Comparison of ENCODE assay signal across 12 cellular contexts in the genomic region with DNA sequence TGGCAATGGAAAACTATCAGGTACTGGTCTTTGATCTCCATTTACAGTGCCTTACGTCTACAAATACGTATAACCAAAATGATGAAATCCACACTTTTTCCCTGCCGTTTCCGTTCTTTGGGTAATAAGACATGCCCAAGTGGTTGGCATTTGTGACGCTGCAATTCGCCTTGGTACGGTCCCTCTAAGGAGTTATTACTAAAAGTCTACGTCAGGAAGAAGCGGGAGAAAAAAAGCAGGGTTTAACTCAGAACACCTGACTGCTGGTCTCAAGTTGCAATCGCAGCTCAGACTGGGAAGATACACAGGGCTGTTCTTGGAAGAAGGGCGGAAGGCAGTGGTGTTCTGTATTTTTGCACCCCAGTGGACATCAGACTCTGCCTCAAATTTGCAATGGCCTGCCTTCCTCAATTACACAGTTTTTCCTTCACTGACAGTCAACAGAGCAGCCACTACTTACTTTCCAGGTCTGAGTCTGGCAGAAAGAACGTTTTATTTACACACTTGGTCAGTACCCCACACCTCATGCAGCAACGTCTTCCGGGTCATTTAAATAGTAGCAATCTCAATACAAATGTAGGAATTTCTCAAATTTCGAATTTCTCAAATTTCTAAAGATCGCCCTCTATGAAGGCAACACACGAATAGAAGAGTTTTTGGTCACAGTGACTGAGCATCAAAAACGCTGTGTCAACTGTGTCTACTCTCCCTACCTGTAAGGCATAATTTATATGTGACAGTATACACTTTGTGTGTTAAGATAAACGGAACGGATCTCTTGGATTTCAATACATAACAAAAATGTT. TPM values are rescaled to one million over a fixed set of nuclear protein-coding genes. Genes with fewer than 3 reads are reported as not detected.
A peak's percentile ranks its signal among the peaks of the same experiment; 100 is the strongest.
DNase-seq lines count a peak whose midpoint lies in the region; ATAC-seq and TF ChIP-seq lines count a peak whose summit lies in the region.
"Had no signal": no experiment of that assay in that cellular context is flagged by ENCODE, and none has a peak within 500 bp of the region (broad histone marks: within the 10 kb centered on the region; RNA-seq: fewer than 3 reads in every experiment).

No MANE protein-coding gene starts in this region.

- H3K27me3 Mint-ChIP-seq in nephron progenitor cell (ENCODE audit: low read depth, poor library complexity), result peaks cover 14% of the 10 kb centered on the region

- ATAC-seq in left cardiac atrium (no peak), GM21515 (IDR thresholded peaks at IDR 0.05; ENCODE audit: unreplicated experiment) (no peak)
- ATAC-seq: esophagus mucosa had no signal

- no peak overlapping the region for H3K27ac Mint-ChIP-seq in nephron progenitor cell
- H3K27ac Mint-ChIP-seq: activated naive CD4-positive, alpha-beta T cell treated with anti-CD3 and anti-CD28 coated beads, Interleukin-2, amount 10 ng/mL, durations not matched to agents 7 days and 5 days had no signal

- H3K9me3 Mint-ChIP-seq in nephron progenitor cell, result peaks cover 5% of the 10 kb centered on the region
- H3K9me3 Mint-ChIP-seq: activated naive CD4-positive, alpha-beta T cell treated with anti-CD3 and anti-CD28 coated beads, Interleukin-2, amount 10 ng/mL, durations not matched to agents 7 days and 5 days had no signal

- peaks cover 8% of the 10 kb centered on the region for H3K36me3 Mint-ChIP-seq in nephron progenitor cell (ENCODE audit: low read depth)
- H3K36me3 Mint-ChIP-seq: activated naive CD4-positive, alpha-beta T cell treated with anti-CD3 and anti-CD28 coated beads, Interleukin-2, amount 10 ng/mL, durations not matched to agents 7 days and 5 days had no signal

- peaks cover 29% of the 10 kb centered on the region for H3K4me1 Mint-ChIP-seq in nephron progenitor cell

- peak overlapping the region; percentile 40 for H3K4me3 ChIP-seq in GM12875 (ENCODE audit: low read depth, low read length)

- DNase-seq in NCI-H2171 (lab: John Stamatoyannopoulos, UW) (peak; percentile 16), epithelial cell of prostate (ENCODE audit: low read depth, low spot score) (no peak), nephron progenitor cell (no peak), DMS 273 (lab: John Stamatoyannopoulos, UW; ENCODE audit: unreplicated experiment) (no peak), left cardiac atrium (no peak), GM03348 (ENCODE audit: low spot score) (no peak)
- DNase-seq: activated naive CD4-positive, alpha-beta T cell treated with anti-CD3 and anti-CD28 coated beads, Interleukin-2, amount 10 ng/mL, durations not matched to agents 7 days and 5 days; GDM1; MV-4-11 had no signal

- peak overlapping the region; percentile 96 for H3K27ac ChIP-seq in epithelial cell of prostate

- intact Hi-C loops in left cardiac atrium (cut with DNase I), result no loop called here

- H3K4me3 Mint-ChIP-seq in nephron progenitor cell, result peak overlapping the region; percentile 79

- TF ChIP-seq CTCF in GM12875 (IDR thresholded peaks at IDR 0.05; ENCODE audit: borderline replicate concordance, insufficient read depth, low read depth, low read length), result no peak
- no peak for TF ChIP-seq CTCF in nephron progenitor cell (IDR thresholded peaks at IDR 0.05)

RNA-seq across cellular contexts. Expression of a gene that starts 2.1 kb away (rescaled TPM):
- total RNA-seq in left cardiac atrium, result 1 to 10 TPM; 2.4 TPM
